In the genomic region with DNA sequence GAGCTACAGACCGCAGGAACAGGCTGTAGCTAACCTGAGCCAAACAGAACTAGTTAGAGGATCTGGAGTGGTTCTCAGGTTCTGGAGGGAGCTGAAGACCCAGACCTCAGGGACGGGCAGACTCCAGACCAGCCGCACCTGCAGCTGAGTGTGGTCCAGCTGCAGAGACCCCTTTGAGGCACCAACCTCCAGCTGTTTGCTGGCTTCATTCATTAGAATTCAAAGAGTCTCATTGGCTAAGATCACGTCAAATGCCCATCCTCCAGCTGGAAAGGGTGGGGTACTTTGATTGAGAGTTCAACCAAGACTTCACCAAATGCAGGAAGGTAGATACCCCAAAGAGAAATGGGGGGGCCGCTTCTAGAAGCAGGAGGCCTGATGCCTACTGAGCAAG, we compare ENCODE assay signal across 1 cellular context.
TF ChIP-seq lines count a peak whose summit lies in the region.

No MANE protein-coding gene starts in this region.

TF ChIP-seq in IMR-90, 13 proteins besides CTCF, POLR2A, EP300 and RAD21:
- no peak for TF ChIP-seq MAZ (IDR thresholded peaks at IDR 0.05; ENCODE audit: borderline replicate concordance, low read depth, low read length)
- TF ChIP-seq, protein P1, sequence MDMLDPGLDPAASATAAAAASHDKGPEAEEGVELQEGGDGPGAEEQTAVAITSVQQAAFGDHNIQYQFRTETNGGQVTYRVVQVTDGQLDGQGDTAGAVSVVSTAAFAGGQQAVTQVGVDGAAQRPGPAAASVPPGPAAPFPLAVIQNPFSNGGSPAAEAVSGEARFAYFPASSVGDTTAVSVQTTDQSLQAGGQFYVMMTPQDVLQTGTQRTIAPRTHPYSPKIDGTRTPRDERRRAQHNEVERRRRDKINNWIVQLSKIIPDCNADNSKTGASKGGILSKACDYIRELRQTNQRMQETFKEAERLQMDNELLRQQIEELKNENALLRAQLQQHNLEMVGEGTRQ (IDR thresholded peaks at IDR 0.05; ENCODE audit: low read depth, low read length), result no peak
- TF ChIP-seq SMC3 (IDR thresholded peaks at IDR 0.05; ENCODE audit: low read depth, low read length), result no peak
- TF ChIP-seq NFE2L2 (IDR thresholded peaks at IDR 0.05; ENCODE audit: low read depth, low read length), result no peak
- TF ChIP-seq FOS (IDR thresholded peaks at IDR 0.05; ENCODE audit: low read depth, low read length), result no peak
- no peak for TF ChIP-seq MAFK (IDR thresholded peaks at IDR 0.05; ENCODE audit: low read depth, low read length)
- TF ChIP-seq RCOR1 (IDR thresholded peaks at IDR 0.05; ENCODE audit: insufficient replicate concordance, low read length), result no peak
- no peak for TF ChIP-seq RFX5 (IDR thresholded peaks at IDR 0.05; ENCODE audit: low read depth, low read length)
- TF ChIP-seq CHD1 (IDR thresholded peaks at IDR 0.05; ENCODE audit: low read depth, low read length), result no peak
- no peak for TF ChIP-seq ELK1 (IDR thresholded peaks at IDR 0.05; ENCODE audit: borderline replicate concordance, low read depth, low read length)
- no peak for TF ChIP-seq MXI1 (IDR thresholded peaks at IDR 0.05; ENCODE audit: borderline replicate concordance, low read depth, low read length)
- no peak for TF ChIP-seq BHLHE40 (IDR thresholded peaks at IDR 0.05; ENCODE audit: low read depth, low read length)
- no peak for TF ChIP-seq CEBPB (IDR thresholded peaks at IDR 0.05; ENCODE audit: low read depth, low read length)
